Comparison of ENCODE assay signal across 20 cellular contexts in genomic region chr3:167870201-167870600, GRCh38.
"Had no signal": no experiment of that assay in that cellular context is flagged by ENCODE, and none has a peak within 500 bp of the region (broad histone marks: within the 10 kb centered on the region; RNA-seq: fewer than 3 reads in every experiment).

No MANE protein-coding gene starts in this region.

- H3K4me1 Mint-ChIP-seq: activated naive CD4-positive, alpha-beta T cell treated with anti-CD3 and anti-CD28 coated beads, Interleukin-2, amount 10 ng/mL, durations not matched to agents 7 days and 5 days; activated naive CD8-positive, alpha-beta T cell treated with anti-CD3 and anti-CD28 coated beads for 36 hours had no signal

- H3K9me3 ChIP-seq: MG63, Peyer's patch had no signal

- H3K36me3 Mint-ChIP-seq: activated naive CD4-positive, alpha-beta T cell treated with anti-CD3 and anti-CD28 coated beads, Interleukin-2, amount 10 ng/mL, durations not matched to agents 7 days and 5 days; activated naive CD8-positive, alpha-beta T cell treated with anti-CD3 and anti-CD28 coated beads for 36 hours had no signal

- DNase-seq: activated CD4-positive, alpha-beta T cell treated with anti-CD3 and anti-CD28 coated beads for 4 hours; activated CD8-positive, alpha-beta memory T cell treated with anti-CD3 and anti-CD28 coated beads, Interleukin-2, amount 50 U/mL, for 4 hours; activated CD8-positive, alpha-beta T cell treated with anti-CD3 and anti-CD28 coated beads for 36 hours; activated gamma-delta T cell treated with Interleukin-2 at 50 U/mL for 16 hours; activated naive CD4-positive, alpha-beta T cell treated with anti-CD3 and anti-CD28 coated beads, Interleukin-2, amount 10 ng/mL, durations not matched to agents 7 days and 5 days; activated naive CD8-positive, alpha-beta T cell treated with anti-CD3 and anti-CD28 coated beads for 36 hours; activated T-cell treated with anti-CD3 and anti-CD28 coated beads, Interleukin-2, amount 50 U/mL, for 72 hours; MG63; MV-4-11; NCI-H1105; NCI-H1436; NCI-H187; NCI-H2081; NCI-H510A treated with DMSO at 0.1 percent for 48 hours; Peyer's patch; SHP77 treated with DMSO at 0.1 percent for 48 hours had no signal

- H3K9me3 Mint-ChIP-seq: activated CD8-positive, alpha-beta T cell treated with anti-CD3 and anti-CD28 coated beads for 36 hours; activated naive CD4-positive, alpha-beta T cell treated with anti-CD3 and anti-CD28 coated beads, Interleukin-2, amount 10 ng/mL, durations not matched to agents 7 days and 5 days; activated naive CD8-positive, alpha-beta T cell treated with anti-CD3 and anti-CD28 coated beads for 36 hours; activated T-cell treated with anti-CD3 and anti-CD28 coated beads, Interleukin-2, amount 50 U/mL, for 72 hours; activated T-helper 2 cell treated with anti-CD3 and anti-CD28 coated beads, Interferon-gamma antibody, Interleukin-2, Interleukin-4, amounts not matched to agents 10 μg/mL and 5 μg/mL and 100 μg/mL, durations not matched to agents 14 hours and 24 hours and 36 hours; T-helper 1 cell treated with Interleukin-12 subunit alpha and Interleukin-12 subunit beta and Interleukin-4 antibody, amounts not matched to agents 30 μg/mL and 1 μg/mL, for 36 hours had no signal

- H3K4me3 ChIP-seq: MG63, Peyer's patch had no signal

- H3K36me3 ChIP-seq: MG63, Peyer's patch had no signal

- H3K27ac ChIP-seq: Peyer's patch, RWPE1 had no signal

- H3K4me1 ChIP-seq: Peyer's patch had no signal

- H3K27ac Mint-ChIP-seq: activated CD8-positive, alpha-beta T cell treated with anti-CD3 and anti-CD28 coated beads for 36 hours; activated naive CD4-positive, alpha-beta T cell treated with anti-CD3 and anti-CD28 coated beads, Interleukin-2, amount 10 ng/mL, durations not matched to agents 7 days and 5 days; activated naive CD8-positive, alpha-beta T cell treated with anti-CD3 and anti-CD28 coated beads for 36 hours; activated T-cell treated with anti-CD3 and anti-CD28 coated beads, Interleukin-2, amount 50 U/mL, for 72 hours; activated T-helper 2 cell treated with anti-CD3 and anti-CD28 coated beads, Interferon-gamma antibody, Interleukin-2, Interleukin-4, amounts not matched to agents 10 μg/mL and 5 μg/mL and 100 μg/mL, durations not matched to agents 14 hours and 24 hours and 36 hours; T-helper 1 cell treated with Interleukin-12 subunit alpha and Interleukin-12 subunit beta and Interleukin-4 antibody, amounts not matched to agents 30 μg/mL and 1 μg/mL, for 36 hours had no signal

- H3K4me3 Mint-ChIP-seq: activated CD8-positive, alpha-beta T cell treated with anti-CD3 and anti-CD28 coated beads for 36 hours; activated naive CD4-positive, alpha-beta T cell treated with anti-CD3 and anti-CD28 coated beads, Interleukin-2, amount 10 ng/mL, durations not matched to agents 7 days and 5 days; activated naive CD8-positive, alpha-beta T cell treated with anti-CD3 and anti-CD28 coated beads for 36 hours; activated T-cell treated with anti-CD3 and anti-CD28 coated beads, Interleukin-2, amount 50 U/mL, for 72 hours; T-helper 1 cell treated with Interleukin-12 subunit alpha and Interleukin-12 subunit beta and Interleukin-4 antibody, amounts not matched to agents 30 μg/mL and 1 μg/mL, for 36 hours had no signal

- ATAC-seq: activated CD4-positive, CD25-positive, alpha-beta regulatory T cell treated with anti-CD3 and anti-CD28 coated beads, Interleukin-2, amount 50 U/mL, for 24 hours; activated CD8-positive, alpha-beta T cell treated with anti-CD3 and anti-CD28 coated beads for 36 hours; activated T-cell treated with anti-CD3 and anti-CD28 coated beads, Interleukin-2, amount 50 U/mL, for 72 hours had no signal

- H3K27me3 ChIP-seq: MG63, Peyer's patch had no signal
